Comparison of ENCODE assay signal across 12 cellular contexts in genomic region chr4:125736057-125736456, GRCh38.
DNase-seq lines count a peak whose midpoint lies in the region; FAIRE-seq and TF ChIP-seq lines count a peak whose summit lies in the region.
"Had no signal": no experiment of that assay in that cellular context is flagged by ENCODE, and none has a peak within 500 bp of the region (broad histone marks: within the 10 kb centered on the region; RNA-seq: fewer than 3 reads in every experiment).

No MANE protein-coding gene starts in this region.

- H3K9me3 ChIP-seq in OCI-LY7 (ENCODE audit: low read length) (no peaks in the 10 kb centered on the region), endothelial cell of umbilical vein (replicated peaks; ENCODE audit: control insufficient read depth, insufficient read depth, low read length) (no peaks in the 10 kb centered on the region)

- H3K4me3 Mint-ChIP-seq in osteocyte (ENCODE audit: unreplicated experiment), result no peak overlapping the region
- H3K4me3 Mint-ChIP-seq: natural killer cell had no signal

- no peak for TF ChIP-seq POLR2A in endothelial cell of umbilical vein (IDR thresholded peaks at IDR 0.05; ENCODE audit: low read depth, low read length)

- POLR2A ChIA-PET in OCI-LY7 (lab: Charles Lee) (no interaction called here), endothelial cell of umbilical vein (lab: Charles Lee) (no interaction called here)

- H3K79me2 ChIP-seq in OCI-LY7 (ENCODE audit: insufficient read depth, low read depth, low read length) (no peaks in the 10 kb centered on the region), endothelial cell of umbilical vein (ENCODE audit: control insufficient read depth, insufficient read depth, low read length) (no peaks in the 10 kb centered on the region)

- no peaks in the 10 kb centered on the region for H3K27me3 Mint-ChIP-seq in osteocyte (ENCODE audit: unreplicated experiment)

- H3K4me3 ChIP-seq in OCI-LY7 (ENCODE audit: low read depth, low read length, poor library complexity, severe bottlenecking) (no peak overlapping the region), endothelial cell of umbilical vein (replicated peaks in 1 of 3; ENCODE audit: insufficient read depth in 1 of 3, low read depth in 1 of 3, low read length in 3 of 3) (no peak overlapping the region)

- BruUV-seq in OCI-LY7 (replicated peaks; lab: Mats Ljungman, UMichigan), result no TSS peak
- BruUV-seq in endothelial cell of umbilical vein (replicated peaks; lab: Mats Ljungman, UMichigan), result no TSS peak

- peak overlapping the region; percentile 67 for H3K9ac ChIP-seq in endothelial cell of umbilical vein (replicated peaks; ENCODE audit: extremely low read depth, insufficient read depth, low read length)

- dilution Hi-C loops in endothelial cell of umbilical vein (cut with MboI; ENCODE audit: extremely low pct_ligation_motif_present, low sequenced_read_pairs), result no loop called here

- intact Hi-C loops in OCI-LY7 (cut with micrococcal nuclease; ENCODE audit: unreplicated experiment), result no loop called here
- intact Hi-C loops in endothelial cell of umbilical vein (cut with micrococcal nuclease), result loop anchor here (1.0 to 10.0 kb wide), 2 partner anchors 8 to 791 kb away; no protein-coding TSS in a partner anchor

- H3K9me3 Mint-ChIP-seq in osteocyte (ENCODE audit: unreplicated experiment), result peaks cover 7% of the 10 kb centered on the region
- H3K9me3 Mint-ChIP-seq: natural killer cell had no signal

- no peaks in the 10 kb centered on the region for H3K27me3 ChIP-seq in endothelial cell of umbilical vein (ENCODE audit: control insufficient read depth in 2 of 2, insufficient read depth in 2 of 2, low read length in 2 of 2)

- no peaks in the 10 kb centered on the region for H3K9me1 ChIP-seq in endothelial cell of umbilical vein (replicated peaks; ENCODE audit: control insufficient read depth, extremely low read depth, insufficient read depth, low read length)

- no peak overlapping the region for H2AFZ ChIP-seq in OCI-LY7 (ENCODE audit: low read length)
- H2AFZ ChIP-seq in endothelial cell of umbilical vein (ENCODE audit: low read depth, low read length), result peak overlapping the region; percentile 41

- DNase-seq in GM13977 (ENCODE audit: low spot score), result no peak
- DNase-seq in OCI-LY7 (ENCODE audit: low spot score), result no peak
- DNase-seq in endothelial cell of umbilical vein (ENCODE audit: low read depth, low spot score), result peak; percentile 62
- DNase-seq in osteocyte (ENCODE audit: extremely low spot score, unreplicated experiment), result no peak
- DNase-seq in HK-2 (ENCODE audit: unreplicated experiment), result no peak
- DNase-seq in NCI-H526 treated with DMSO at 0.1 percent for 48 hours (lab: John Stamatoyannopoulos, UW), result no peak
- DNase-seq in stimulated activated CD4-positive, alpha-beta T cell treated with anti-CD3 and anti-CD28 coated beads, Interleukin-4, amount 100 ng/mL, for 24 hours, result no peak
- DNase-seq in NK-92 treated with Interleukin-12 subunit alpha and Interleukin-12 subunit beta, amount 100 ng/mL, for 24 hours (lab: John Stamatoyannopoulos, UW), result no peak
- DNase-seq: activated effector memory CD4-positive, alpha-beta T cell treated with anti-CD3 and anti-CD28 coated beads, Interleukin-2, amount 50 U/mL, for 16 hours; natural killer cell; NCI-H510A had no signal

- H3K9me2 ChIP-seq in OCI-LY7 (ENCODE audit: insufficient read depth, low read length), result no peaks in the 10 kb centered on the region

- no peaks in the 10 kb centered on the region for H3K36me3 Mint-ChIP-seq in osteocyte (ENCODE audit: unreplicated experiment)
- H3K36me3 Mint-ChIP-seq: natural killer cell had no signal

- H3K4me1 Mint-ChIP-seq in osteocyte (ENCODE audit: unreplicated experiment), result peaks cover 69% of the 10 kb centered on the region
- H3K4me1 Mint-ChIP-seq: natural killer cell had no signal

- H3K27ac ChIP-seq in OCI-LY7 (ENCODE audit: low read depth, low read length, poor library complexity, severe bottlenecking) (no peak overlapping the region), endothelial cell of umbilical vein (ENCODE audit: insufficient read depth, low read depth, low read length) (peak overlapping the region; percentile 91)

- peak; percentile 33 for FAIRE-seq in endothelial cell of umbilical vein (lab: Jason Lieb, UNC)
- FAIRE-seq: GM12892 had no signal

- CTCF ChIA-PET in OCI-LY7 (lab: Charles Lee; ENCODE audit: unreplicated experiment) (no interaction called here), endothelial cell of umbilical vein (lab: Charles Lee) (interaction anchor here (1.5 to 2.9 kb wide), 5 partner anchors 16 to 421 kb away, joined by 4 to 29 read pairs (median 5); partner anchors contain the start of gene FAT4)

- H3K36me3 ChIP-seq in OCI-LY7 (ENCODE audit: insufficient read depth, low read length), result no peaks in the 10 kb centered on the region
- no peaks in the 10 kb centered on the region for H3K36me3 ChIP-seq in endothelial cell of umbilical vein (ENCODE audit: control insufficient read depth in 2 of 2, extremely low read depth in 1 of 2, insufficient read depth in 2 of 2, low read length in 2 of 2)

- no peaks in the 10 kb centered on the region for H4K20me1 ChIP-seq in OCI-LY7 (ENCODE audit: insufficient read depth, low read length)
- no peaks in the 10 kb centered on the region for H4K20me1 ChIP-seq in endothelial cell of umbilical vein (replicated peaks; ENCODE audit: control insufficient read depth, extremely low read depth, insufficient read depth, low read length)

- H3K4me1 ChIP-seq in OCI-LY7 (ENCODE audit: insufficient read depth, low read length, poor library complexity, severe bottlenecking), result no peaks in the 10 kb centered on the region
- H3K4me1 ChIP-seq in endothelial cell of umbilical vein (ENCODE audit: control insufficient read depth, extremely low read depth, insufficient read depth, low read length), result peaks cover 50% of the 10 kb centered on the region

- peak overlapping the region; percentile 95 for H3K27ac Mint-ChIP-seq in osteocyte (ENCODE audit: unreplicated experiment)
- H3K27ac Mint-ChIP-seq: natural killer cell had no signal

- in situ Hi-C loops in GM13977 (cut with MboI; ENCODE audit: low pct_unique_long_range_greater_than_20kb, low sequenced_read_pairs, unreplicated experiment), result no loop called here

- no peak overlapping the region for H3K4me2 ChIP-seq in OCI-LY7 (ENCODE audit: low read length)
- no peak overlapping the region for H3K4me2 ChIP-seq in endothelial cell of umbilical vein (ENCODE audit: insufficient read depth, low read length)

- TF ChIP-seq CTCF in GM13977 (IDR thresholded peaks at IDR 0.05; ENCODE audit: extremely low read depth, insufficient read depth, missing control alignments) (peak; percentile 19), OCI-LY7 (conservative IDR thresholded peaks at IDR 0.05; ENCODE audit: low read length) (0 out of 2 replicates have a peak, but pooled peaks have one; percentile 29), endothelial cell of umbilical vein (IDR thresholded peaks at IDR 0.05; ENCODE audit: extremely low read depth in 1 of 2, insufficient read depth in 1 of 2, low read depth in 1 of 2, low read length in 2 of 2) (peak; percentile 19 to 40), osteocyte (IDR thresholded peaks at IDR 0.05) (peak; percentile 61)

TF ChIP-seq in endothelial cell of umbilical vein, 7 proteins besides CTCF, POLR2A, EP300 and RAD21:
- no peak for TF ChIP-seq MYC (IDR thresholded peaks at IDR 0.05; ENCODE audit: low read depth, low read length)
- no peak for TF ChIP-seq FOS (IDR thresholded peaks at IDR 0.05; ENCODE audit: borderline replicate concordance, insufficient read depth, low read length)
- TF ChIP-seq EZH2 (IDR thresholded peaks at IDR 0.05; ENCODE audit: borderline replicate concordance, low read depth, low read length, severe bottlenecking), result no peak
- no peak for TF ChIP-seq JUN (IDR thresholded peaks at IDR 0.05; ENCODE audit: borderline replicate concordance, insufficient read depth, insufficient read length, low read depth)
- TF ChIP-seq GATA2 (IDR thresholded peaks at IDR 0.05; ENCODE audit: insufficient read depth, insufficient read length, low read depth, low read length), result no peak
- no peak for TF ChIP-seq MAX (IDR thresholded peaks at IDR 0.05; ENCODE audit: insufficient read depth, insufficient read length)
- TF ChIP-seq POLR2AphosphoS5 (IDR thresholded peaks at IDR 0.05; ENCODE audit: insufficient read depth, low read depth, low read length), result no peak
